In genomic region chr16:72475688-72476087, GRCh38 we compare ENCODE assay signal across 26 cellular contexts.
DNase-seq lines count a peak whose midpoint lies in the region; ATAC-seq, FAIRE-seq and TF ChIP-seq lines count a peak whose summit lies in the region.
"Had no signal": no experiment of that assay in that cellular context is flagged by ENCODE, and none has a peak within 500 bp of the region (broad histone marks: within the 10 kb centered on the region; RNA-seq: fewer than 3 reads in every experiment).

No MANE protein-coding gene starts in this region.

- H3K79me1 ChIP-seq in mesendoderm (ENCODE audit: low read length), result no peaks in the 10 kb centered on the region

- no peaks in the 10 kb centered on the region for H3K9me3 ChIP-seq in tibial artery
- H3K9me3 ChIP-seq: esophagus squamous epithelium, mucosa of descending colon, ovary, SJCRH30, testis had no signal

- H3K36me3 ChIP-seq in mesendoderm (ENCODE audit: control insufficient read depth, insufficient read depth, low read length), result no peaks in the 10 kb centered on the region
- no peaks in the 10 kb centered on the region for H3K36me3 ChIP-seq in tibial artery
- H3K36me3 ChIP-seq: esophagus squamous epithelium, ovary, SJCRH30, WERI-Rb-1 had no signal

- FAIRE-seq in HTR-8/SVneo (lab: Jason Lieb, UNC), result peak; percentile 82
- FAIRE-seq: GM12891 had no signal

- H3K18ac ChIP-seq in mesendoderm (ENCODE audit: low read length), result no peak overlapping the region

- H3K56ac ChIP-seq in mesendoderm (ENCODE audit: low read length), result no peak overlapping the region

- no peak overlapping the region for H3K23ac ChIP-seq in mesendoderm (ENCODE audit: low read length)

- no peak overlapping the region for H3K4ac ChIP-seq in mesendoderm (ENCODE audit: low read depth, low read length)

- H2BK15ac ChIP-seq in mesendoderm (replicated peaks; ENCODE audit: low read depth), result no peak overlapping the region

- no peaks in the 10 kb centered on the region for H3K79me2 ChIP-seq in mesendoderm (ENCODE audit: control insufficient read depth, insufficient read depth, low read length)

- H3K27me3 ChIP-seq in mesendoderm (ENCODE audit: insufficient read depth, low read length, poor library complexity) (no peaks in the 10 kb centered on the region), tibial artery (no peaks in the 10 kb centered on the region)
- H3K27me3 ChIP-seq: esophagus squamous epithelium, foreskin keratinocyte, ovary, SJCRH30, testis had no signal

- 100% methylated on average over 1 of the region's 3 CpGs for WGBS in mesendoderm (ENCODE audit: extremely low coverage, insufficient coverage, low lambda C conversion rate)

- H2BK5ac ChIP-seq in mesendoderm (ENCODE audit: low read length), result no peak overlapping the region

- TF ChIP-seq CTCF in tibial artery (IDR thresholded peaks at IDR 0.05), result no peak

- DNase-seq in ACHN, result peak; percentile 26
- no peak for DNase-seq in HTR-8/SVneo (ENCODE audit: insufficient read length, low spot score)
- DNase-seq in astrocyte of the hippocampus (ENCODE audit: low read depth, low spot score), result peak; percentile 60
- DNase-seq in mesendoderm, result peak; percentile 84
- no peak for DNase-seq in tibial artery
- DNase-seq: activated CD4-positive, alpha-beta T cell treated with anti-CD3 and anti-CD28 coated beads for 48 hours; activated gamma-delta T cell; CD8-positive, alpha-beta T cell; esophagus squamous epithelium; foreskin keratinocyte; HCEC 1CT; head of caudate nucleus; kidney glomerular epithelial cell; mucosa of descending colon; natural killer cell; NCI-H1048; NCI-H82; ovary; SJCRH30; stimulated activated naive CD8-positive, alpha-beta T cell treated with anti-CD3 and anti-CD28 coated beads, Interleukin-15, Interleukin-2, amounts not matched to agents 100 U/mL and 50 U/mL, for 24 hours; testis; WERI-Rb-1 had no signal

- no peak overlapping the region for H2BK120ac ChIP-seq in mesendoderm (ENCODE audit: low read depth, low read length)

- in situ Hi-C loops in ACHN (cut with HindIII; ENCODE audit: low pct_ligation_motif_present, low pct_unique_long_range_greater_than_20kb, low sequenced_read_pairs), result no loop called here

- H4K8ac ChIP-seq in mesendoderm (ENCODE audit: low read depth, low read length), result no peak overlapping the region

- H3K27ac ChIP-seq in mesendoderm (ENCODE audit: low read depth, low read length) (no peak overlapping the region), tibial artery (no peak overlapping the region)
- H3K27ac ChIP-seq: esophagus squamous epithelium, foreskin keratinocyte, ovary, SJCRH30, testis, WERI-Rb-1 had no signal

- H3K9ac ChIP-seq in mesendoderm (ENCODE audit: low read length), result no peak overlapping the region

- H3K4me1 ChIP-seq in mesendoderm (ENCODE audit: control insufficient read depth, low read depth, low read length), result no peaks in the 10 kb centered on the region
- H3K4me1 ChIP-seq in tibial artery, result no peaks in the 10 kb centered on the region
- H3K4me1 ChIP-seq: foreskin keratinocyte, testis had no signal

- ATAC-seq in GM18519 (IDR thresholded peaks at IDR 0.05; ENCODE audit: low FRiP score, unreplicated experiment) (no peak), HG03565 (IDR thresholded peaks at IDR 0.05; ENCODE audit: unreplicated experiment) (no peak)
- ATAC-seq: CD8-positive, alpha-beta T cell; foreskin keratinocyte; mucosa of descending colon; natural killer cell; stimulated activated naive CD8-positive, alpha-beta T cell treated with anti-CD3 and anti-CD28 coated beads, Interleukin-15, Interleukin-2, amounts not matched to agents 100 U/mL and 50 U/mL, for 24 hours had no signal

- intact Hi-C loops in tibial artery (cut with DNase I; ENCODE audit: low total_unique reads), result no loop called here

- no peak overlapping the region for H4K5ac ChIP-seq in mesendoderm (ENCODE audit: low read length)

- H3K4me2 ChIP-seq in mesendoderm (ENCODE audit: low read length), result no peak overlapping the region

- no peak overlapping the region for H2AK5ac ChIP-seq in mesendoderm (ENCODE audit: low read length)

- H3K4me3 ChIP-seq in mesendoderm (ENCODE audit: low read length) (no peak overlapping the region), tibial artery (no peak overlapping the region)
- H3K4me3 ChIP-seq: esophagus squamous epithelium, lung, mucosa of descending colon, ovary, SJCRH30, testis had no signal

Comparison
In these comparisons a context has a peak if more than half of its experiments do, and no peak if none do; other contexts are left out.
1. DNase-seq: peak in ACHN (single experiment), astrocyte of the hippocampus (single experiment) and mesendoderm (single experiment); none in HTR-8/SVneo (single experiment) and tibial artery (0 of 2).